ENCODE assay signal across 8 cellular contexts in the genomic region with DNA sequence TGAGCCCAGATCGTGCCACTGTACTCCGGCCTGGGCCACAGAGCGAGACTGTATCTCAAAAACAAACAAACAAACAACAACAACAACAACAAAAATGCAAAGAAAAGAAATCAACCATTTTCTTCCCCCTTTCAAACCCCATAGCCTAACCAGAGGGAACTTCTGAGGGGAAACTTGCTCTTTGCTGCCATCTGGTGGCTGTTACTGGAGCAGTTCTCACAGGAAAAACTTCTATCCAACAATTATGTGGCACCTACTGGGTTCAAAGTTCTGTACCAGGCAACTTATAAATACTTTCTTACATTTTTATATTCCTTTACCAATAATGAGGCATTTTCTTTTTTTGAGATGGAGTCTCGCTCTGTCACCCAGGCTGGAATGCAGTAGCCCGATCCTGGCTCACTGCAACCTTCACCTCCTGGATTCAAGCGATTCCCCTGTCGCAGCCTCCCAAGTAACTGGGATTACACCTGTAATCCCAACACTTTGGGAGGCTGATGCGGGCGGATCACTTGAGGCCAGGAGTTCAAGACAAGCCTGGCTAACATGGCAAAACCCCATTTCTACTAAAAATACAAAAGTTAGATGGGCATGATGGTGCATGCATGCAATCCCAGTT. TPM values are rescaled to one million over a fixed set of nuclear protein-coding genes. Genes with fewer than 3 reads are reported as not detected.
DNase-seq lines count a peak whose midpoint lies in the region; TF ChIP-seq lines count a peak whose summit lies in the region.

No MANE protein-coding gene starts in this region.

- peaks cover 0 to 7% of the 10 kb centered on the region in 2 donors for H3K27me3 ChIP-seq in breast epithelium

- no peaks in the 10 kb centered on the region for H3K36me3 ChIP-seq in breast epithelium

- TF ChIP-seq CTCF in WI38 (IDR thresholded peaks at IDR 0.05; ENCODE audit: low read depth, low read length) (peak; percentile 76), breast epithelium (IDR thresholded peaks at IDR 0.05) (peak; percentile 32 to 62 (median 52))

- H3K4me3 ChIP-seq in WI38 (ENCODE audit: low read depth, low read length) (no peak overlapping the region), breast epithelium (no peak overlapping the region)

- no peaks in the 10 kb centered on the region for H3K9me3 ChIP-seq in breast epithelium

- DNase-seq in NCI-H524 (lab: John Stamatoyannopoulos, UW) (peak; percentile 45 to 64), NCI-H524 treated with DMSO at 0.1 percent for 48 hours (lab: John Stamatoyannopoulos, UW) (no peak), NCI-H146 treated with DMSO at 0.1 percent for 48 hours (lab: John Stamatoyannopoulos, UW; ENCODE audit: unreplicated experiment) (peak; percentile 14), breast epithelium (ENCODE audit: low spot score in 2 of 2) (no peak), kidney glomerular epithelial cell (lab: John Stamatoyannopoulos, UW) (peak; percentile 27), T1000 (lab: John Stamatoyannopoulos, UW) (no peak)
- DNase-seq in stimulated activated CD4-positive, alpha-beta T cell treated with anti-CD3 and anti-CD28 coated beads, Interleukin-4, amount 100 ng/mL, for 1 hour = peak; percentile 68

- H3K4me1 ChIP-seq in breast epithelium = no peaks in the 10 kb centered on the region

- no peak overlapping the region for H3K27ac ChIP-seq in breast epithelium

- intact Hi-C loops in breast epithelium (cut with DNase I; ENCODE audit: low total_unique reads) = no loop called here

- TF ChIP-seq POLR2A in breast epithelium (IDR thresholded peaks at IDR 0.05) = no peak

RNA-seq across cellular contexts. Expression of a gene that starts 50.9 kb away (rescaled TPM):
- 10 to 100 TPM in 1 of 3 donors, 1 to 10 TPM in 1, under 1 TPM in 1; 0.48 to 23.4 (median 5.6) TPM for total RNA-seq in breast epithelium

Comparison
In these comparisons a context has a peak if more than half of its experiments do, and no peak if none do; other contexts are left out.
1. DNase-seq: peak in NCI-H524 (2 of 2), NCI-H146 treated with DMSO at 0.1 percent for 48 hours (single experiment), kidney glomerular epithelial cell (single experiment) and stimulated activated CD4-positive, alpha-beta T cell treated with anti-CD3 and anti-CD28 coated beads, Interleukin-4, amount 100 ng/mL, for 1 hour (single experiment); none in NCI-H524 treated with DMSO at 0.1 percent for 48 hours (single experiment), breast epithelium (0 of 2) and T1000 (single experiment).